30 cellular contexts compared by ENCODE assay signal in genomic region chr4:107027379-107027778, GRCh38. TPM values are rescaled to one million over a fixed set of nuclear protein-coding genes. Genes with fewer than 3 reads are reported as not detected.
"Had no signal": no experiment of that assay in that cellular context is flagged by ENCODE, and none has a peak within 500 bp of the region (broad histone marks: within the 10 kb centered on the region; RNA-seq: fewer than 3 reads in every experiment).

No MANE protein-coding gene starts in this region.

- H3K27ac Mint-ChIP-seq: naive thymus-derived CD8-positive, alpha-beta T cell; natural killer cell treated with Interleukin-12 subunit alpha and Interleukin-12 subunit beta and Interleukin-15 and Interleukin-18, amount 100 ng/mL, for 72 hours; nephron progenitor cell; progenitor cell of endocrine pancreas; stimulated activated effector memory CD8-positive, alpha-beta T cell treated with anti-CD3 and anti-CD28 coated beads, Interleukin-12 subunit alpha, Interleukin-12 subunit beta, amount 100 ng/mL, for 72 hours; stimulated activated naive B cell treated with anti-CD40 and anti-IgM and Interleukin-4, amounts not matched to agents 10 μg/mL and 1 μg/mL and 100 μg/mL, for 72 hours; stimulated activated naive CD8-positive, alpha-beta T cell treated with anti-CD3 and anti-CD28 coated beads, Interleukin-15, Interleukin-2, amounts not matched to agents 100 ng/mL and 50 ng/mL, for 24 hours; type B pancreatic cell had no signal

- H3K4me3 ChIP-seq: ovary, psoas muscle, right lobe of liver, skin epidermis, stomach, thoracic aorta, thyroid gland, upper lobe of right lung, uterus had no signal

- H3K36me3 Mint-ChIP-seq: naive B cell; natural killer cell treated with Interleukin-12 subunit alpha and Interleukin-12 subunit beta and Interleukin-15 and Interleukin-18, amount 100 ng/mL, for 72 hours; stimulated activated effector memory CD8-positive, alpha-beta T cell treated with anti-CD3 and anti-CD28 coated beads, Interleukin-12 subunit alpha, Interleukin-12 subunit beta, amount 100 ng/mL, for 72 hours; stimulated activated naive B cell treated with anti-CD40 and anti-IgM and Interleukin-4, amounts not matched to agents 10 μg/mL and 1 μg/mL and 100 μg/mL, for 72 hours; type B pancreatic cell had no signal

- DNase-seq: naive B cell; naive thymus-derived CD8-positive, alpha-beta T cell; nephron progenitor cell; nucleus accumbens; ovary; posterior cingulate gyrus; psoas muscle; right cardiac atrium; right lobe of liver; stimulated activated CD4-positive, alpha-beta T cell treated with anti-CD3 and anti-CD28 coated beads, Interleukin-15, amount 100 ng/mL, for 24 hours; stimulated activated CD4-positive, alpha-beta T cell treated with anti-CD3 and anti-CD28 coated beads, Interleukin-2, amount 100 ng/mL, for 24 hours; stimulated activated CD4-positive, alpha-beta T cell treated with anti-CD3 and anti-CD28 coated beads, Interleukin-2, amount 100 ng/mL, for 48 hours; stimulated activated CD4-positive, alpha-beta T cell treated with anti-CD3 and anti-CD28 coated beads, Interleukin-4, amount 100 ng/mL, for 24 hours; stimulated activated naive B cell treated with anti-CD40 and anti-IgM and Interleukin-4, amounts not matched to agents 10 μg/mL and 1 μg/mL and 100 μg/mL, for 72 hours; stimulated activated naive CD4-positive, alpha-beta T cell treated with Interleukin-2 at 50 U/mL for 16 hours; stomach; thyroid gland; upper lobe of right lung; uterus had no signal

- H2AFZ ChIP-seq: parathyroid adenoma had no signal

- H3K27me3 ChIP-seq: ovary, right lobe of liver, thyroid gland, tibial nerve, upper lobe of right lung had no signal

- H3K4me1 Mint-ChIP-seq: naive B cell; naive thymus-derived CD8-positive, alpha-beta T cell; nephron progenitor cell; stimulated activated effector memory CD8-positive, alpha-beta T cell treated with anti-CD3 and anti-CD28 coated beads, Interleukin-12 subunit alpha, Interleukin-12 subunit beta, amount 100 ng/mL, for 72 hours; stimulated activated naive B cell treated with anti-CD40 and anti-IgM and Interleukin-4, amounts not matched to agents 10 μg/mL and 1 μg/mL and 100 μg/mL, for 72 hours had no signal

- H3K9ac ChIP-seq: parathyroid adenoma had no signal

- H3K9me3 ChIP-seq: neutrophil, ovary, psoas muscle, right lobe of liver, thoracic aorta, thyroid gland, tibial nerve, upper lobe of right lung, uterus had no signal

- H3K4me3 Mint-ChIP-seq: naive B cell; naive thymus-derived CD8-positive, alpha-beta T cell; natural killer cell treated with Interleukin-12 subunit alpha and Interleukin-12 subunit beta and Interleukin-15 and Interleukin-18, amount 100 ng/mL, for 72 hours; nephron progenitor cell; neural crest cell; stimulated activated effector memory CD8-positive, alpha-beta T cell treated with anti-CD3 and anti-CD28 coated beads, Interleukin-12 subunit alpha, Interleukin-12 subunit beta, amount 100 ng/mL, for 72 hours; stimulated activated naive B cell treated with anti-CD40 and anti-IgM and Interleukin-4, amounts not matched to agents 10 μg/mL and 1 μg/mL and 100 μg/mL, for 72 hours; stimulated activated naive CD8-positive, alpha-beta T cell treated with anti-CD3 and anti-CD28 coated beads, Interleukin-15, Interleukin-2, amounts not matched to agents 100 ng/mL and 50 ng/mL, for 24 hours; type B pancreatic cell had no signal

- H3K27ac ChIP-seq: neutrophil, ovary, parathyroid adenoma, psoas muscle, right lobe of liver, skin epidermis, stomach, thoracic aorta, thyroid gland, tibial nerve, upper lobe of right lung, uterus had no signal

- H3K4me1 ChIP-seq: parathyroid adenoma, psoas muscle, right lobe of liver, stomach, thyroid gland, tibial nerve, upper lobe of right lung, uterus had no signal

- H3K27me3 Mint-ChIP-seq: naive B cell; natural killer cell treated with Interleukin-12 subunit alpha and Interleukin-12 subunit beta and Interleukin-15 and Interleukin-18, amount 100 ng/mL, for 72 hours had no signal

- H3K79me2 ChIP-seq: parathyroid adenoma had no signal

- ATAC-seq: naive thymus-derived CD8-positive, alpha-beta T cell; natural killer cell treated with Interleukin-12 subunit alpha and Interleukin-12 subunit beta and Interleukin-15 and Interleukin-18, amount 100 ng/mL, for 72 hours; psoas muscle; right cardiac atrium; right lobe of liver; stimulated activated effector memory CD8-positive, alpha-beta T cell treated with anti-CD3 and anti-CD28 coated beads, Interleukin-12 subunit alpha, Interleukin-12 subunit beta, amount 100 ng/mL, for 72 hours; stimulated activated naive B cell treated with anti-CD40 and anti-IgM and Interleukin-4, amounts not matched to agents 10 μg/mL and 1 μg/mL and 100 μg/mL, for 72 hours; upper lobe of right lung had no signal

- H3K9me3 Mint-ChIP-seq: naive B cell, nephron progenitor cell, neural crest cell, type B pancreatic cell had no signal

- H3K36me3 ChIP-seq: neutrophil, ovary, right lobe of liver, stomach, thoracic aorta, thyroid gland, tibial nerve, upper lobe of right lung, uterus had no signal

RNA-seq across cellular contexts. Expression of gene DKK2, which starts 8.7 kb away (rescaled TPM):
- total RNA-seq: naive thymus-derived CD8-positive, alpha-beta T cell; natural killer cell treated with Interleukin-12 subunit alpha and Interleukin-12 subunit beta and Interleukin-15 and Interleukin-18, amount 100 ng/mL, for 72 hours; neural crest cell had no signal
- polyA plus RNA-seq: naive thymus-derived CD8-positive, alpha-beta T cell had no signal
